ENCODE assay signal across 8 cellular contexts in the genomic region with DNA sequence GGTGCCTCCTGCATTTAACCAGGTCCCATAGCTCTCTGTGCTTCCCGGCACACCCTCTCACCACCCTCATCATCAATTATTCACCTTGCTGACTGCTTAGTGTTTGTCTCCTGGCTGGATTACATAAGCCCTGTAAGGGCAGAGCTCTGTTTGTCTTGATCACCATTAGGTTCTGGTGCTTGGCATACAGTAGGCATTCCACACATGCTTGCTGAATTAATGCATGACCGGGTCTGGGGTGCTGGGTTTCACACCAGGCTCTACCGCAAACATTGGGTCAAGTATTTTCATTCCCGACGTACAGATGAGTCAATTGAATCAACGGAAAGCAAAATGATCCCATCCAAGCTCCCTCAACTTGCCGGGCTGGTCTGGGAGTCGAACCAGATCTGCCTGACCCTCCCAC. TPM values are rescaled to one million over a fixed set of nuclear protein-coding genes. Genes with fewer than 3 reads are reported as not detected.
DNase-seq lines count a peak whose midpoint lies in the region; ATAC-seq and TF ChIP-seq lines count a peak whose summit lies in the region.

No MANE protein-coding gene starts in this region.

- WGBS in liver = 36% methylated on average over 8 of the region's 8 CpGs

- no peaks in the 10 kb centered on the region for H3K36me3 ChIP-seq in liver (ENCODE audit: control insufficient read depth in 4 of 4, insufficient read depth in 3 of 4, low read depth in 1 of 4, low read length in 3 of 4)
- no peaks in the 10 kb centered on the region for H3K36me3 ChIP-seq in gastrocnemius medialis

- H3K4me3 ChIP-seq in liver (ENCODE audit: low read depth in 1 of 3, low read length in 3 of 3) = peak overlapping the region in 2 of 3 donors; percentile 12 to 22
- peak overlapping the region in 1 of 4 donors; percentile 17 for H3K4me3 ChIP-seq in gastrocnemius medialis

- no peaks in the 10 kb centered on the region for H3K27me3 ChIP-seq in CD4-positive, alpha-beta T cell (ENCODE audit: control insufficient read depth, insufficient read depth, low read length)
- H3K27me3 ChIP-seq in liver (ENCODE audit: control insufficient read depth in 4 of 4, insufficient read depth in 4 of 4, low read length in 3 of 4) (no peaks in the 10 kb centered on the region), gastrocnemius medialis (peaks cover 0 to 11% (median 7%) of the 10 kb centered on the region in 3 donors)

- no peaks in the 10 kb centered on the region for H3K9me3 ChIP-seq in CD4-positive, alpha-beta T cell (ENCODE audit: control insufficient read depth, low read length)
- H3K9me3 ChIP-seq in liver (ENCODE audit: control insufficient read depth in 4 of 4, low read length in 3 of 4) (no peaks in the 10 kb centered on the region), gastrocnemius medialis (no peaks in the 10 kb centered on the region)

- in situ Hi-C loops in gastrocnemius medialis (cut with MboI; ENCODE audit: low sequenced_read_pairs in 4 of 4) = no loop called here

- CTCF ChIA-PET in CD4-positive, alpha-beta T cell (lab: Charles Lee) = interaction anchor here (1.7 to 3.8 kb wide), 4 partner anchors 12 to 48 kb away, joined by 5 to 18 read pairs (median 8); partner anchors contain the start of gene VAV1

- POLR2A ChIA-PET in CD4-positive, alpha-beta T cell (lab: Charles Lee) = interaction anchor here (0.6 to 3.4 kb wide), 20 partner anchors 9 to 547 kb away, joined by 3 to 66 read pairs (median 5); partner anchors contain the start of genes ARHGEF18, GPR108, SH2D3A and VAV1
- POLR2A ChIA-PET in activated naive CD8-positive, alpha-beta T cell treated with anti-CD3 and anti-CD28 coated beads, Interleukin-2, amount 10 ng/mL, durations not matched to agents 7 days and 5 days (lab: Charles Lee) = interaction anchor here (0.6 to 6.1 kb wide), 10 partner anchors 9 to 320 kb away, joined by 3 to 88 read pairs (median 6); partner anchors contain the start of genes SH2D3A, TRIP10 and VAV1

- no peak overlapping the region for H3K9ac ChIP-seq in liver (ENCODE audit: low read depth in 1 of 2, low read length in 2 of 2)

- peak; percentile 10 for ATAC-seq in CD4-positive, alpha-beta T cell (ENCODE audit: poor library complexity)
- peak; percentile 12 for ATAC-seq in activated naive CD8-positive, alpha-beta T cell treated with anti-CD3 and anti-CD28 coated beads, Interleukin-2, amount 10 ng/mL, durations not matched to agents 7 days and 5 days (ENCODE audit: low read depth)
- ATAC-seq in gastrocnemius medialis (no peak), GM18519 (IDR thresholded peaks at IDR 0.05; ENCODE audit: low FRiP score, unreplicated experiment) (no peak)

- no peak for TF ChIP-seq CTCF in CD4-positive, alpha-beta T cell (IDR thresholded peaks at IDR 0.05)
- TF ChIP-seq CTCF in liver (IDR thresholded peaks at IDR 0.05; ENCODE audit: low read depth, low read length, missing input control) (no peak), gastrocnemius medialis (IDR thresholded peaks at IDR 0.05 in 4 of 5, conservative IDR thresholded peaks at IDR 0.05 in 1 of 5) (no peak)

- peaks cover 71% of the 10 kb centered on the region for H3K4me1 Mint-ChIP-seq in CD4-positive, alpha-beta T cell (ENCODE audit: low read depth)
- H3K4me1 Mint-ChIP-seq in activated naive CD8-positive, alpha-beta T cell treated with anti-CD3 and anti-CD28 coated beads, Interleukin-2, amount 10 ng/mL, durations not matched to agents 7 days and 5 days = peaks cover 53% of the 10 kb centered on the region

- H3K27me3 Mint-ChIP-seq in CD4-positive, alpha-beta T cell = no peaks in the 10 kb centered on the region
- no peaks in the 10 kb centered on the region for H3K27me3 Mint-ChIP-seq in activated naive CD8-positive, alpha-beta T cell treated with anti-CD3 and anti-CD28 coated beads, Interleukin-2, amount 10 ng/mL, durations not matched to agents 7 days and 5 days

- peak overlapping the region; percentile 91 for H3K4me3 Mint-ChIP-seq in CD4-positive, alpha-beta T cell
- peak overlapping the region; percentile 86 for H3K4me3 Mint-ChIP-seq in activated naive CD8-positive, alpha-beta T cell treated with anti-CD3 and anti-CD28 coated beads, Interleukin-2, amount 10 ng/mL, durations not matched to agents 7 days and 5 days

- H3K4me1 ChIP-seq in liver (ENCODE audit: control insufficient read depth in 4 of 4, insufficient read depth in 4 of 4, low read length in 3 of 4) = peaks cover 0 to 7% (median 4%) of the 10 kb centered on the region in 4 donors
- H3K4me1 ChIP-seq in gastrocnemius medialis = no peaks in the 10 kb centered on the region

- H3K27ac ChIP-seq in CD4-positive, alpha-beta T cell (ENCODE audit: low read depth, low read length) = peak overlapping the region; percentile 92
- H3K27ac ChIP-seq in liver (ENCODE audit: low read depth in 1 of 2, low read length in 2 of 2) = peak overlapping the region; percentile 48 to 63
- no peak overlapping the region for H3K27ac ChIP-seq in gastrocnemius medialis

- peak overlapping the region; percentile 93 for H3K27ac Mint-ChIP-seq in CD4-positive, alpha-beta T cell
- peak overlapping the region; percentile 93 for H3K27ac Mint-ChIP-seq in activated naive CD8-positive, alpha-beta T cell treated with anti-CD3 and anti-CD28 coated beads, Interleukin-2, amount 10 ng/mL, durations not matched to agents 7 days and 5 days

- no peak for TF ChIP-seq RAD21 in liver (IDR thresholded peaks at IDR 0.05)

- no peaks in the 10 kb centered on the region for H3K9me3 Mint-ChIP-seq in CD4-positive, alpha-beta T cell
- no peaks in the 10 kb centered on the region for H3K9me3 Mint-ChIP-seq in activated naive CD8-positive, alpha-beta T cell treated with anti-CD3 and anti-CD28 coated beads, Interleukin-2, amount 10 ng/mL, durations not matched to agents 7 days and 5 days

- no peak for TF ChIP-seq POLR2A in gastrocnemius medialis (IDR thresholded peaks at IDR 0.05)

- intact Hi-C loops in CD4-positive, alpha-beta T cell (cut with DNase I, micrococcal nuclease) = loop anchor here (1.0 to 5.0 kb wide), 4 partner anchors 29 to 64 kb away; partner anchors contain the start of genes VAV1 (in 2 of the 2), GPR108 (in 1 of the 2) and SH2D3A (in 1 of the 2)
- intact Hi-C loops in gastrocnemius medialis (cut with DNase I; ENCODE audit: low total_unique reads) = no loop called here

- H3K36me3 Mint-ChIP-seq in CD4-positive, alpha-beta T cell (ENCODE audit: low read depth) = peaks cover 39% of the 10 kb centered on the region
- H3K36me3 Mint-ChIP-seq in activated naive CD8-positive, alpha-beta T cell treated with anti-CD3 and anti-CD28 coated beads, Interleukin-2, amount 10 ng/mL, durations not matched to agents 7 days and 5 days = peaks cover 25% of the 10 kb centered on the region

- peak in 1 of 10 experiments; percentile 12 for DNase-seq in CD4-positive, alpha-beta T cell
- DNase-seq in HS-5 (ENCODE audit: low read depth) = peak; percentile 57
- DNase-seq in activated naive CD8-positive, alpha-beta T cell treated with anti-CD3 and anti-CD28 coated beads, Interleukin-2, amount 10 ng/mL, durations not matched to agents 7 days and 5 days = no peak
- no peak for DNase-seq in gastrocnemius medialis
- DNase-seq in 8988T = no peak
- DNase-seq in anterior cingulate cortex (lab: John Stamatoyannopoulos, UW) = no peak

TF ChIP-seq in liver, 16 proteins besides CTCF, POLR2A, EP300 and RAD21 (continues in another document):
- TF ChIP-seq ZBTB33 (IDR thresholded peaks at IDR 0.05) = no peak

RNA-seq across cellular contexts. Expression of gene VAV1, which starts 28.5 kb away (rescaled TPM):
- total RNA-seq in CD4-positive, alpha-beta T cell = 10 to 100 TPM; 70.0 to 70.1 TPM
- total RNA-seq in activated naive CD8-positive, alpha-beta T cell treated with anti-CD3 and anti-CD28 coated beads, Interleukin-2, amount 10 ng/mL, durations not matched to agents 7 days and 5 days = 100 to 1,000 TPM; 108 to 113 TPM
- total RNA-seq in liver = 10 to 100 TPM in 1 of 2 donors, 1 to 10 TPM in 1; 6.3 to 13.3 TPM
- 1 to 10 TPM in 1 of 2 donors, under 1 TPM in 1; 0.60 to 2.0 TPM for polyA plus RNA-seq in liver
- total RNA-seq in gastrocnemius medialis = 1 to 10 TPM in 2 of 4 donors, under 1 TPM in 2; 0.63 to 1.8 (median 0.96) TPM

RNA-seq across cellular contexts. Expression of gene SH2D3A, which starts 33.8 kb away (rescaled TPM):
- total RNA-seq in CD4-positive, alpha-beta T cell = 10 to 100 TPM; 39.2 to 41.3 TPM
- 10 to 100 TPM; 35.5 to 35.7 TPM for total RNA-seq in activated naive CD8-positive, alpha-beta T cell treated with anti-CD3 and anti-CD28 coated beads, Interleukin-2, amount 10 ng/mL, durations not matched to agents 7 days and 5 days
- total RNA-seq in liver (1 to 10 TPM in 1 of 2 donors, under 1 TPM in 1; 0.23 to 1.0 TPM), gastrocnemius medialis (not detected)
- 1 to 10 TPM in 1 of 2 donors, under 1 TPM in 1; 0.54 to 1.0 TPM for polyA plus RNA-seq in liver

Comparison
In these comparisons a context has a peak if more than half of its experiments do, and no peak if none do; other contexts are left out.
1. ATAC-seq: peak in CD4-positive, alpha-beta T cell (single experiment) and activated naive CD8-positive, alpha-beta T cell treated with anti-CD3 and anti-CD28 coated beads, Interleukin-2, amount 10 ng/mL, durations not matched to agents 7 days and 5 days (single experiment); none in gastrocnemius medialis (0 of 2) and GM18519 (single experiment).
2. H3K27ac ChIP-seq: peak in CD4-positive, alpha-beta T cell (single experiment) and liver (2 of 2); none in gastrocnemius medialis (0 of 4).
3. RNA of gene VAV1, which starts 28.5 kb away (total RNA-seq): 108 to 113 TPM in activated naive CD8-positive, alpha-beta T cell treated with anti-CD3 and anti-CD28 coated beads, Interleukin-2, amount 10 ng/mL, durations not matched to agents 7 days and 5 days and 70.0 to 70.1 TPM in CD4-positive, alpha-beta T cell; 6.3 to 13.3 TPM in liver and 0.63 to 1.8 TPM in gastrocnemius medialis; every median in the first group is over 4 times any median in the second.
4. RNA of gene SH2D3A, which starts 33.8 kb away (total RNA-seq): 39.2 to 41.3 TPM in CD4-positive, alpha-beta T cell and 35.5 to 35.7 TPM in activated naive CD8-positive, alpha-beta T cell treated with anti-CD3 and anti-CD28 coated beads, Interleukin-2, amount 10 ng/mL, durations not matched to agents 7 days and 5 days; 0.23 to 1.0 TPM in liver and not detected in gastrocnemius medialis; every median in the first group is over 10 times any median in the second.